In genomic region chr22:19802881-19803735, GRCh38 we compare ENCODE assay signal across 18 cellular contexts. TPM values are rescaled to one million over a fixed set of nuclear protein-coding genes. Genes with fewer than 3 reads are reported as not detected.
"Had no signal": no experiment of that assay in that cellular context is flagged by ENCODE, and none has a peak within 500 bp of the region (broad histone marks: within the 10 kb centered on the region; RNA-seq: fewer than 3 reads in every experiment).

No MANE protein-coding gene starts in this region.

- H3K4me1 Mint-ChIP-seq: activated naive CD4-positive, alpha-beta T cell treated with anti-CD3 and anti-CD28 coated beads, Interleukin-2, amount 10 ng/mL, durations not matched to agents 7 days and 5 days had no signal

- H3K4me3 Mint-ChIP-seq: activated CD4-positive, alpha-beta T cell treated with anti-CD3 and anti-CD28 coated beads, Interleukin-2, amount 10 ng/mL, durations not matched to agents 7 days and 5 days; activated naive CD4-positive, alpha-beta T cell treated with anti-CD3 and anti-CD28 coated beads, Interleukin-2, amount 10 ng/mL, durations not matched to agents 7 days and 5 days; activated T-helper 17 cell treated with anti-CD3 and anti-CD28 coated beads, Interleukin-2, amount 50 U/mL, for 72 hours; brain; stimulated activated naive CD8-positive, alpha-beta T cell treated with anti-CD3 and anti-CD28 coated beads, Interleukin-15, Interleukin-2, amounts not matched to agents 100 ng/mL and 50 ng/mL, for 24 hours had no signal

- DNase-seq: activated CD4-positive, alpha-beta T cell treated with anti-CD3 and anti-CD28 coated beads, Interleukin-2, amount 10 ng/mL, durations not matched to agents 7 days and 5 days; activated CD4-positive, CD25-positive, alpha-beta regulatory T cell; activated CD8-positive, alpha-beta memory T cell treated with anti-CD3 and anti-CD28 coated beads for 24 hours; adrenal gland; midbrain; stimulated activated CD4-positive, alpha-beta T cell treated with anti-CD3 and anti-CD28 coated beads, Interleukin-12 subunit alpha, Interleukin-12 subunit beta, amount 100 ng/mL, for 4 hours; stimulated activated CD4-positive, alpha-beta T cell treated with anti-CD3 and anti-CD28 coated beads, Interleukin-2, amount 100 ng/mL, for 48 hours; stimulated activated CD8-positive, alpha-beta memory T cell treated with anti-CD3 and anti-CD28 coated beads, Interleukin-4, amount 100 ng/mL, for 48 hours; T-helper 2 cell; testis had no signal

- H3K9me3 Mint-ChIP-seq: activated CD4-positive, alpha-beta T cell treated with anti-CD3 and anti-CD28 coated beads, Interleukin-2, amount 10 ng/mL, durations not matched to agents 7 days and 5 days; activated naive CD4-positive, alpha-beta T cell treated with anti-CD3 and anti-CD28 coated beads, Interleukin-2, amount 10 ng/mL, durations not matched to agents 7 days and 5 days; activated T-helper 17 cell treated with anti-CD3 and anti-CD28 coated beads, Interleukin-2, amount 50 U/mL, for 72 hours; brain; stimulated activated naive CD8-positive, alpha-beta T cell treated with anti-CD3 and anti-CD28 coated beads, Interleukin-15, Interleukin-2, amounts not matched to agents 100 ng/mL and 50 ng/mL, for 24 hours had no signal

- H3K9me3 ChIP-seq: adrenal gland, neutrophil, testis had no signal

- H3K27me3 ChIP-seq: adrenal gland, neutrophil, testis had no signal

- H3K4me1 ChIP-seq: adrenal gland, testis had no signal

- H3K36me3 ChIP-seq: adrenal gland, neutrophil had no signal

- H3K27ac ChIP-seq: adrenal gland, neutrophil, testis had no signal

- H3K27ac Mint-ChIP-seq: activated CD4-positive, alpha-beta T cell treated with anti-CD3 and anti-CD28 coated beads, Interleukin-2, amount 10 ng/mL, durations not matched to agents 7 days and 5 days; activated naive CD4-positive, alpha-beta T cell treated with anti-CD3 and anti-CD28 coated beads, Interleukin-2, amount 10 ng/mL, durations not matched to agents 7 days and 5 days; activated T-helper 17 cell treated with anti-CD3 and anti-CD28 coated beads, Interleukin-2, amount 50 U/mL, for 72 hours; stimulated activated naive CD8-positive, alpha-beta T cell treated with anti-CD3 and anti-CD28 coated beads, Interleukin-15, Interleukin-2, amounts not matched to agents 100 ng/mL and 50 ng/mL, for 24 hours had no signal

- H3K36me3 Mint-ChIP-seq: activated naive CD4-positive, alpha-beta T cell treated with anti-CD3 and anti-CD28 coated beads, Interleukin-2, amount 10 ng/mL, durations not matched to agents 7 days and 5 days; brain had no signal

- H3K4me3 ChIP-seq: adrenal gland, lung, testis had no signal

- ATAC-seq: activated T-helper 17 cell treated with anti-CD3 and anti-CD28 coated beads, Interleukin-2, amount 50 U/mL, for 72 hours; esophagus mucosa; sciatic nerve had no signal

- H3K27me3 Mint-ChIP-seq: activated CD4-positive, alpha-beta T cell treated with anti-CD3 and anti-CD28 coated beads, Interleukin-2, amount 10 ng/mL, durations not matched to agents 7 days and 5 days; activated naive CD4-positive, alpha-beta T cell treated with anti-CD3 and anti-CD28 coated beads, Interleukin-2, amount 10 ng/mL, durations not matched to agents 7 days and 5 days; activated T-helper 17 cell treated with anti-CD3 and anti-CD28 coated beads, Interleukin-2, amount 50 U/mL, for 72 hours; stimulated activated naive CD8-positive, alpha-beta T cell treated with anti-CD3 and anti-CD28 coated beads, Interleukin-15, Interleukin-2, amounts not matched to agents 100 ng/mL and 50 ng/mL, for 24 hours had no signal

RNA-seq across cellular contexts. Expression of gene TBX1, which starts 42.5 kb away (rescaled TPM):
- total RNA-seq: activated CD4-positive, alpha-beta T cell treated with anti-CD3 and anti-CD28 coated beads, Interleukin-2, amount 10 ng/mL, durations not matched to agents 7 days and 5 days; activated T-helper 17 cell treated with anti-CD3 and anti-CD28 coated beads, Interleukin-2, amount 50 U/mL, for 72 hours had no signal
